ENCODE assay signal across 9 cellular contexts in genomic region chr19:32570081-32570785, GRCh38. TPM values are rescaled to one million over a fixed set of nuclear protein-coding genes. Genes with fewer than 3 reads are reported as not detected.
DNase-seq lines count a peak whose midpoint lies in the region; ATAC-seq and TF ChIP-seq lines count a peak whose summit lies in the region.
"Had no signal": no experiment of that assay in that cellular context is flagged by ENCODE, and none has a peak within 500 bp of the region (broad histone marks: within the 10 kb centered on the region; RNA-seq: fewer than 3 reads in every experiment).

No MANE protein-coding gene starts in this region.

- H3K4me2 ChIP-seq in MM.1S (ENCODE audit: low read depth, low read length) = peak overlapping the region; percentile 31
- H3K4me2 ChIP-seq: BLaER1 treated with 17β-estradiol and CSF1 and Interleukin-3, amounts not matched to agents 10 nM and 100 nM had no signal

- no peak overlapping the region for H3K9ac ChIP-seq in MM.1S (ENCODE audit: low read length)
- H3K9ac ChIP-seq: BLaER1 treated with 17β-estradiol and CSF1 and Interleukin-3, amounts not matched to agents 10 nM and 100 nM had no signal

- in situ Hi-C loops in astrocyte of the cerebellum (cut with HindIII; ENCODE audit: low sequenced_read_pairs) = no loop called here

- no peaks in the 10 kb centered on the region for H3K9me3 ChIP-seq in MM.1S (replicated peaks; ENCODE audit: insufficient read depth, low read length)
- H3K9me3 ChIP-seq: BLaER1 treated with 17β-estradiol and CSF1 and Interleukin-3, amounts not matched to agents 10 nM and 100 nM had no signal

- no peaks in the 10 kb centered on the region for H3K36me3 ChIP-seq in MM.1S (replicated peaks; ENCODE audit: insufficient read depth, low read length)
- H3K36me3 ChIP-seq: BLaER1 treated with 17β-estradiol and CSF1 and Interleukin-3, amounts not matched to agents 10 nM and 100 nM had no signal

- no peaks in the 10 kb centered on the region for H3K4me1 ChIP-seq in MM.1S (ENCODE audit: low read length)

- H3K4me3 ChIP-seq in MM.1S (ENCODE audit: low read length) (peak overlapping the region; percentile 24; the same call in 1 of the 2 replicates), astrocyte of the cerebellum (ENCODE audit: low read depth, low read length) (no peak overlapping the region), skeletal muscle cell (ENCODE audit: low read depth, low read length) (no peak overlapping the region)
- H3K4me3 ChIP-seq: BLaER1 treated with 17β-estradiol and CSF1 and Interleukin-3, amounts not matched to agents 10 nM and 100 nM had no signal

- no peak overlapping the region for H3K27ac ChIP-seq in MM.1S (ENCODE audit: low read length)
- H3K27ac ChIP-seq: BLaER1 treated with 17β-estradiol and CSF1 and Interleukin-3, amounts not matched to agents 10 nM and 100 nM had no signal

- peaks cover 15% of the 10 kb centered on the region for H3K27me3 ChIP-seq in MM.1S (replicated peaks; ENCODE audit: insufficient read depth, low read length)
- H3K27me3 ChIP-seq: BLaER1 treated with 17β-estradiol and CSF1 and Interleukin-3, amounts not matched to agents 10 nM and 100 nM had no signal

- peak; percentile 18 to 51 for DNase-seq in NCI-H2081 (lab: John Stamatoyannopoulos, UW)
- no peak for DNase-seq in NCI-H2081 treated with DMSO at 0.1 percent for 48 hours (lab: John Stamatoyannopoulos, UW)
- DNase-seq in MM.1S = peak; percentile 62
- peak; percentile 74 for DNase-seq in SK-N-DZ (ENCODE audit: low spot score)
- peak; percentile 26 for DNase-seq in astrocyte of the cerebellum (ENCODE audit: low read depth)
- peak in 37 of 51 donors; percentile 1 to 64 (median 24) for DNase-seq in hypothalamus (lab: John Stamatoyannopoulos, UW)
- peak; percentile 18 for DNase-seq in skeletal muscle cell (ENCODE audit: low read depth)

- no peaks in the 10 kb centered on the region for H3F3A ChIP-seq in MM.1S (ENCODE audit: insufficient read depth, low read length)

- H3K79me2 ChIP-seq in MM.1S (ENCODE audit: low read length) = no peaks in the 10 kb centered on the region

- no peaks in the 10 kb centered on the region for H4K20me1 ChIP-seq in MM.1S (ENCODE audit: insufficient read depth, low read length)
- H4K20me1 ChIP-seq: BLaER1 treated with 17β-estradiol and CSF1 and Interleukin-3, amounts not matched to agents 10 nM and 100 nM had no signal

- H3K9me2 ChIP-seq in MM.1S (replicated peaks; ENCODE audit: insufficient read depth, low read length) = no peaks in the 10 kb centered on the region

- TF ChIP-seq CTCF in MM.1S (IDR thresholded peaks at IDR 0.05; ENCODE audit: low read length) (peak; percentile 75), astrocyte of the cerebellum (IDR thresholded peaks at IDR 0.05; ENCODE audit: low read depth, low read length, missing control alignments) (peak; percentile 75)

- ATAC-seq in HG02870 (IDR thresholded peaks at IDR 0.05; ENCODE audit: unreplicated experiment) = no peak

- H2AFZ ChIP-seq in MM.1S (ENCODE audit: low read length) = peak overlapping the region; percentile 47; the same call in 1 of the 2 replicates

RNA-seq across cellular contexts. Expression of gene PDCD5, which starts 10.8 kb away (rescaled TPM):
- polyA plus RNA-seq in SK-N-DZ (2014; cell fraction: cytosol; rRNA removed) = 241 and 263 TPM in 2 replicates
- polyA plus RNA-seq in SK-N-DZ (2014; cell fraction: nucleus; rRNA removed) = 171 and 223 TPM in 2 replicates
